In the genomic region with DNA sequence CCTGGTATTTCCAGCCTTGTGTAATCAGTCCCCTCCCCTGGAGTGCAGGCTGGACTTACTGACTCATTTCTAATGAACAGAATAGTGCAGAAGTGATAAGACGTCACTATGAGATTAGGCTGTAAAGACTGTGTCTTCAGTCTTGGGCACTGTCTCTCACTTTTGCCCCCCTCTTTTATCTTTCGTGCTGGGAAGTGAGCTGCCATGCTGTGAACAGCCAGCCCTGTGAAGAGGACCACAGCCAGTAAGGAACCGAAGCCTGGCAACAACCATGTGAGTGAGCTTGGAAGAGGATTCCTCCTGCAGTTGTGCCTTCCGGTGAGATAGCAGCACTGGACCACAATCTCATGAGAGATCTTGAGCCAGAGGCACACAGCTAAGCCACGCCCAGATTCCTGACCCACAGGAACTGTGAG, we compare ENCODE assay signal across 14 cellular contexts.
DNase-seq lines count a peak whose midpoint lies in the region; ATAC-seq, FAIRE-seq and TF ChIP-seq lines count a peak whose summit lies in the region.
"Had no signal": no experiment of that assay in that cellular context is flagged by ENCODE, and none has a peak within 500 bp of the region (broad histone marks: within the 10 kb centered on the region; RNA-seq: fewer than 3 reads in every experiment).

No MANE protein-coding gene starts in this region.

- TF ChIP-seq CTCF in PC-3 (conservative IDR thresholded peaks at IDR 0.05; ENCODE audit: low read depth, low read length) (no peak), endodermal cell (conservative IDR thresholded peaks at IDR 0.05) (no peak), suprapubic skin (IDR thresholded peaks at IDR 0.05) (no peak)

- no peak overlapping the region for H3K4me3 Mint-ChIP-seq in endodermal cell
- H3K4me3 Mint-ChIP-seq: activated T-cell treated with anti-CD3 and anti-CD28 coated beads, Interleukin-2, amount 50 U/mL, for 72 hours; IgD-negative memory B cell had no signal

- H3K4me3 ChIP-seq in PC-3 (ENCODE audit: low read length) (no peak overlapping the region), endodermal cell (ENCODE audit: low read length) (no peak overlapping the region), suprapubic skin (no peak overlapping the region)
- H3K4me3 ChIP-seq: esophagus squamous epithelium had no signal

- H3K36me3 ChIP-seq in PC-3 (ENCODE audit: low read depth, low read length) (no peaks in the 10 kb centered on the region), endodermal cell (ENCODE audit: control insufficient read depth, insufficient read depth, low read length) (peaks cover 10% of the 10 kb centered on the region), suprapubic skin (peaks cover 3% of the 10 kb centered on the region)

- DNase-seq in EL, result peak; percentile 41
- peak; percentile 27 for DNase-seq in PC-3
- peak; percentile 89 for DNase-seq in endodermal cell
- DNase-seq in mucosa of gallbladder (ENCODE audit: low spot score), result peak; percentile 60
- no peak for DNase-seq in NCI-H187 treated with DMSO at 0.1 percent for 48 hours (lab: John Stamatoyannopoulos, UW)
- no peak for DNase-seq in suprapubic skin (ENCODE audit: low spot score in 2 of 2)
- DNase-seq in H54 (ENCODE audit: insufficient read length, low spot score), result no peak
- DNase-seq: activated T-cell treated with anti-CD3 and anti-CD28 coated beads, Interleukin-2, amount 50 U/mL, for 72 hours; esophagus squamous epithelium; NCI-H2081; occipital lobe had no signal

- H4K20me1 ChIP-seq in PC-3 (ENCODE audit: low read length), result no peaks in the 10 kb centered on the region

- no peaks in the 10 kb centered on the region for H3K9me2 ChIP-seq in PC-3 (replicated peaks; ENCODE audit: low read length)

- CTCF ChIA-PET in PC-3 (lab: Charles Lee), result no interaction called here

- H3K9me3 Mint-ChIP-seq in endodermal cell, result peaks cover 23% of the 10 kb centered on the region
- H3K9me3 Mint-ChIP-seq: activated T-cell treated with anti-CD3 and anti-CD28 coated beads, Interleukin-2, amount 50 U/mL, for 72 hours; IgD-negative memory B cell had no signal

- TF ChIP-seq EP300 in suprapubic skin (IDR thresholded peaks at IDR 0.05), result no peak

- WGBS in endodermal cell (ENCODE audit: insufficient coverage in 1 of 2, insufficient read length in 1 of 2), 2 experiments, result 45% methylated on average over 5 of the region's 5 CpGs; no CpG with 5 or more reads in 1 of the 2 experiments
- 61% methylated on average over 5 of the region's 5 CpGs for WGBS in suprapubic skin

- no peak overlapping the region for H3K4me2 ChIP-seq in PC-3 (ENCODE audit: low read length)

- H3K27ac ChIP-seq in PC-3 (ENCODE audit: low read length), result no peak overlapping the region
- H3K27ac ChIP-seq in endodermal cell (ENCODE audit: low read depth, low read length), result no peak overlapping the region
- H3K27ac ChIP-seq in suprapubic skin, result no peak overlapping the region
- H3K27ac ChIP-seq: esophagus squamous epithelium had no signal

- TF ChIP-seq POLR2A in suprapubic skin (IDR thresholded peaks at IDR 0.05) (no peak), H54 (IDR thresholded peaks at IDR 0.05; ENCODE audit: low read depth, low read length) (no peak)

- H3K9ac ChIP-seq in PC-3 (ENCODE audit: low read length) (no peak overlapping the region), endodermal cell (ENCODE audit: extremely low read depth, low read length, poor library complexity, severe bottlenecking) (no peak overlapping the region)

- H3K79me2 ChIP-seq in PC-3 (ENCODE audit: low read length), result no peaks in the 10 kb centered on the region

- H3K27ac Mint-ChIP-seq in endodermal cell, result peak overlapping the region; percentile 82
- H3K27ac Mint-ChIP-seq: activated T-cell treated with anti-CD3 and anti-CD28 coated beads, Interleukin-2, amount 50 U/mL, for 72 hours; IgD-negative memory B cell had no signal

- no peaks in the 10 kb centered on the region for H3F3A ChIP-seq in PC-3 (ENCODE audit: low read length, unreplicated experiment)

- intact Hi-C loops in PC-3 (cut with micrococcal nuclease), result no loop called here

- H3K4me1 Mint-ChIP-seq in endodermal cell, result peaks cover 9% of the 10 kb centered on the region

- BruUV-seq in PC-3 (replicated peaks; lab: Mats Ljungman, UMichigan), result no TSS peak

- POLR2A ChIA-PET in PC-3 (lab: Charles Lee; ENCODE audit: unreplicated experiment), result no interaction called here

- H3K27me3 Mint-ChIP-seq in endodermal cell (ENCODE audit: insufficient read depth), result no peaks in the 10 kb centered on the region
- H3K27me3 Mint-ChIP-seq: IgD-negative memory B cell had no signal

- no peak for FAIRE-seq in H54 (lab: Jason Lieb, UNC)
- FAIRE-seq: TTC549 had no signal

- H3K36me3 Mint-ChIP-seq in endodermal cell (ENCODE audit: low read depth), result peaks cover 7% of the 10 kb centered on the region

- no peak overlapping the region for H2AFZ ChIP-seq in PC-3 (ENCODE audit: low read length)

- no peaks in the 10 kb centered on the region for H3K4me1 ChIP-seq in PC-3 (ENCODE audit: insufficient read depth, low read length)
- H3K4me1 ChIP-seq in endodermal cell (ENCODE audit: control insufficient read depth, insufficient read depth, low read length), result no peaks in the 10 kb centered on the region
- no peaks in the 10 kb centered on the region for H3K4me1 ChIP-seq in suprapubic skin
- H3K4me1 ChIP-seq: esophagus squamous epithelium had no signal

- H3K27me3 ChIP-seq in PC-3 (ENCODE audit: low read length), result no peaks in the 10 kb centered on the region
- no peaks in the 10 kb centered on the region for H3K27me3 ChIP-seq in endodermal cell (ENCODE audit: control insufficient read depth, insufficient read depth, low read length, poor library complexity, severe bottlenecking)
- H3K27me3 ChIP-seq in suprapubic skin, result no peaks in the 10 kb centered on the region
- H3K27me3 ChIP-seq: esophagus squamous epithelium had no signal

- no peaks in the 10 kb centered on the region for H3K9me3 ChIP-seq in PC-3 (ENCODE audit: low read length)
- no peaks in the 10 kb centered on the region for H3K9me3 ChIP-seq in endodermal cell (ENCODE audit: control insufficient read depth, low read length)
- no peaks in the 10 kb centered on the region for H3K9me3 ChIP-seq in suprapubic skin
- H3K9me3 ChIP-seq: esophagus squamous epithelium had no signal

- ATAC-seq in PC-3 (peak; percentile 35; the same call in 1 of the 2 replicates), GM21390 (IDR thresholded peaks at IDR 0.05; ENCODE audit: unreplicated experiment) (no peak)
- ATAC-seq: activated T-cell treated with anti-CD3 and anti-CD28 coated beads, Interleukin-2, amount 50 U/mL, for 72 hours had no signal

Comparison
In these comparisons a context has a peak if more than half of its experiments do, and no peak if none do; other contexts are left out.
1. DNase-seq: peak in EL (single experiment), PC-3 (single experiment), endodermal cell (single experiment) and mucosa of gallbladder (single experiment); none in NCI-H187 treated with DMSO at 0.1 percent for 48 hours (single experiment), suprapubic skin (0 of 2) and H54 (single experiment).